Comparison of ENCODE assay signal across 2 cellular contexts in genomic region chr13:25776722-25777121, GRCh38.
TF ChIP-seq lines count a peak whose summit lies in the region.

No MANE protein-coding gene starts in this region.

TF ChIP-seq in HEK293, 187 proteins besides CTCF, POLR2A, EP300 and RAD21 (continued from another document):
- TF ChIP-seq, protein P1, sequence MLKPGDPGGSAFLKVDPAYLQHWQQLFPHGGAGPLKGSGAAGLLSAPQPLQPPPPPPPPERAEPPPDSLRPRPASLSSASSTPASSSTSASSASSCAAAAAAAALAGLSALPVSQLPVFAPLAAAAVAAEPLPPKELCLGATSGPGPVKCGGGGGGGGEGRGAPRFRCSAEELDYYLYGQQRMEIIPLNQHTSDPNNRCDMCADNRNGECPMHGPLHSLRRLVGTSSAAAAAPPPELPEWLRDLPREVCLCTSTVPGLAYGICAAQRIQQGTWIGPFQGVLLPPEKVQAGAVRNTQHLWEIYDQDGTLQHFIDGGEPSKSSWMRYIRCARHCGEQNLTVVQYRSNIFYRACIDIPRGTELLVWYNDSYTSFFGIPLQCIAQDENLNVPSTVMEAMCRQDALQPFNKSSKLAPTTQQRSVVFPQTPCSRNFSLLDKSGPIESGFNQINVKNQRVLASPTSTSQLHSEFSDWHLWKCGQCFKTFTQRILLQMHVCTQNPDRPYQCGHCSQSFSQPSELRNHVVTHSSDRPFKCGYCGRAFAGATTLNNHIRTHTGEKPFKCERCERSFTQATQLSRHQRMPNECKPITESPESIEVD (tag by site-specific recombination; IDR thresholded peaks at IDR 0.05) = peak; percentile 66
- TF ChIP-seq OSR2 (tag by site-specific recombination; IDR thresholded peaks at IDR 0.05) = 0 out of 2 replicates have a peak, but pooled peaks have one; percentile 21

TF ChIP-seq in H1, 55 proteins besides CTCF, POLR2A, EP300 and RAD21 (continued from another document):
- TF ChIP-seq CHD7 (IDR thresholded peaks at IDR 0.05; ENCODE audit: insufficient replicate concordance, low read length) (no peak), EZH2 (IDR thresholded peaks at IDR 0.05; ENCODE audit: low read depth, low read length, severe bottlenecking) (no peak), TCF12 (IDR thresholded peaks at IDR 0.05; ENCODE audit: low read depth, low read length) (no peak), CBX8 (IDR thresholded peaks at IDR 0.05; ENCODE audit: borderline replicate concordance, low read depth, low read length) (no peak), GTF2F1 (IDR thresholded peaks at IDR 0.05; ENCODE audit: borderline replicate concordance, low read depth, low read length) (no peak)
